Comparison of ENCODE assay signal across 24 cellular contexts in genomic region chr18:78246588-78246987, GRCh38.
"Had no signal": no experiment of that assay in that cellular context is flagged by ENCODE, and none has a peak within 500 bp of the region (broad histone marks: within the 10 kb centered on the region; RNA-seq: fewer than 3 reads in every experiment).

No MANE protein-coding gene starts in this region.

- H3K4me3 Mint-ChIP-seq: natural killer cell; stimulated activated naive B cell treated with anti-CD40 and anti-IgM and Interleukin-4, amounts not matched to agents 10 μg/mL and 1 μg/mL and 100 μg/mL, for 72 hours had no signal

- H3K36me3 ChIP-seq: heart left ventricle, left lung, lower lobe of right lung, ovary, right atrium auricular region, right lobe of liver, stomach, thyroid gland, transverse colon, upper lobe of left lung, vagina had no signal

- H3K4me3 ChIP-seq: heart left ventricle, left lung, lower lobe of right lung, ovary, right atrium auricular region, right lobe of liver, smooth muscle cell, stomach, testis, thyroid gland, transverse colon, upper lobe of left lung, vagina had no signal

- DNase-seq: heart left ventricle; islet precursor cell; left cardiac atrium; left lung; lower lobe of right lung; mammary epithelial cell; mesenchymal stem cell; naive B cell; natural killer cell; ovary; right lobe of liver; stimulated activated CD4-positive, alpha-beta T cell treated with anti-CD3 and anti-CD28 coated beads, Interleukin-2, amount 100 ng/mL, for 24 hours; stimulated activated CD4-positive, alpha-beta T cell treated with anti-CD3 and anti-CD28 coated beads, Interleukin-4, amount 100 ng/mL, for 1 hour; stimulated activated naive B cell treated with anti-CD40 and anti-IgM and Interleukin-4, amounts not matched to agents 10 μg/mL and 1 μg/mL and 100 μg/mL, for 72 hours; stimulated activated naive CD8-positive, alpha-beta T cell treated with anti-CD3 and anti-CD28 coated beads, Interleukin-15, Interleukin-2, amounts not matched to agents 100 U/mL and 50 U/mL, for 24 hours; stomach; testis; thyroid gland; transverse colon; upper lobe of left lung had no signal

- H3K27ac Mint-ChIP-seq: natural killer cell; progenitor cell of endocrine pancreas; stimulated activated naive B cell treated with anti-CD40 and anti-IgM and Interleukin-4, amounts not matched to agents 10 μg/mL and 1 μg/mL and 100 μg/mL, for 72 hours had no signal

- H3K4me1 Mint-ChIP-seq: natural killer cell; stimulated activated naive B cell treated with anti-CD40 and anti-IgM and Interleukin-4, amounts not matched to agents 10 μg/mL and 1 μg/mL and 100 μg/mL, for 72 hours had no signal

- H3K27me3 Mint-ChIP-seq: naive B cell; stimulated activated naive B cell treated with anti-CD40 and anti-IgM and Interleukin-4, amounts not matched to agents 10 μg/mL and 1 μg/mL and 100 μg/mL, for 72 hours had no signal

- H3K9me3 Mint-ChIP-seq: natural killer cell had no signal

- H3K27me3 ChIP-seq: ovary, right atrium auricular region, right lobe of liver, testis, thyroid gland, transverse colon, upper lobe of left lung, vagina had no signal

- H3K4me2 ChIP-seq: smooth muscle cell had no signal

- H3K36me3 Mint-ChIP-seq: naive B cell; natural killer cell; stimulated activated naive B cell treated with anti-CD40 and anti-IgM and Interleukin-4, amounts not matched to agents 10 μg/mL and 1 μg/mL and 100 μg/mL, for 72 hours had no signal

- H3K27ac ChIP-seq: heart left ventricle, left lung, lower lobe of right lung, ovary, right atrium auricular region, right lobe of liver, stomach, testis, thyroid gland, transverse colon, upper lobe of left lung, vagina had no signal

- H3K9me3 ChIP-seq: heart left ventricle, left lung, lower lobe of right lung, ovary, right atrium auricular region, right lobe of liver, stomach, testis, thyroid gland, transverse colon, upper lobe of left lung, vagina had no signal

- H3K4me1 ChIP-seq: lower lobe of right lung, right atrium auricular region, right lobe of liver, testis, thyroid gland, transverse colon, upper lobe of left lung had no signal
